Comparison of ENCODE assay signal across 8 cellular contexts in the genomic region with DNA sequence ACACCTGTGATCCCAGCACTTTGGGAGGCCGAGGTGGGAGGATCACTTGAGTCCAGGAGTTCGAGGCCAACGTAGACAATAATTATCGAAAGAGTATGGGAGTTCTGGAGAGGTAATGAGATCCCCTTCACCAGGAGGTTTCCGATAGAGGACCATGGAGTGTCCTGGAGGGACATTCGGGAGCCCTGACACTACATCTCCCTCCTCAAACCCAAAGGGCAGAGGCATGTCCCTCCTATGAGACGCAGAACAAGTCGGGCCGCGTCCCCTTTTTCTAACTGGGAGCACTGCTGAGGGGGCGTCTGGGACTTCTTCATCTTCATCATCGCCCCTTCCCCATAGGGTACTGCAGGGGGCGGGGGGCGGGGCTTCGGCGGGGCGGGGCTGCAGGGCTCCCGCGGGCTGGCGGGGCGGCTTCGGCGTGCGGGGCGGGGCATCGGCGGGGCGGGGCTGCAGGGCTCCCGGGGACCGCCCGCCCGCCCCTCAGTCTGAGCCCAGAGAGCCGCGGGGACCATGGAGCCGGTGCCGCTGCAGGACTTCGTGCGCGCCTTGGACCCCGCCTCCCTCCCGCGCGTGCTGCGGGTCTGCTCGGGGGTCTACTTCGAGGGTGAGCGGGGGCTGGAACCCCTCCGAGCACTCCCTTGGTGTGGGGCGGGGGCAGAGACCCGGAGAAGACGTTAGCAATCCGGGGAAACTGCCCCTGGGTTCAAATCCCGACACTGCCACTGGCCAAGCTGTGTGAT. TPM values are rescaled to one million over a fixed set of nuclear protein-coding genes. Genes with fewer than 3 reads are reported as not detected.
A peak's percentile ranks its signal among the peaks of the same experiment; 100 is the strongest.
DNase-seq lines count a peak whose midpoint lies in the region; ATAC-seq and TF ChIP-seq lines count a peak whose summit lies in the region.

TSS of gene THEMIS2 (plus strand) at position 486 of the 743 bp plus-strand sequence. CDS start at position 514, 28 bp downstream.

- H3K4me3 ChIP-seq in adipocyte (ENCODE audit: low read length) (peak within 1 kb of the TSS; percentile 88), right atrium auricular region (peak within 1 kb of the TSS; percentile 53 to 68), psoas muscle (peak within 1 kb of the TSS; percentile 78), urinary bladder (ENCODE audit: low read depth, low read length) (peak within 1 kb of the TSS; percentile 63)

- peaks cover 10% of the 10 kb centered on the region for H3K36me3 Mint-ChIP-seq in Calu3 (ENCODE audit: insufficient read depth, unreplicated experiment)

- peak within 1 kb of the TSS; percentile 4 for H3K27ac Mint-ChIP-seq in Calu3 (ENCODE audit: unreplicated experiment)

- H3K27me3 Mint-ChIP-seq in Calu3 (ENCODE audit: unreplicated experiment) = no peaks in the 10 kb centered on the region

- H3K9me3 ChIP-seq in adipocyte (ENCODE audit: control insufficient read depth, low read length) (no peaks in the 10 kb centered on the region), right atrium auricular region (no peaks in the 10 kb centered on the region), psoas muscle (no peaks in the 10 kb centered on the region)

- H3K4me3 Mint-ChIP-seq in Calu3 (ENCODE audit: low read depth, unreplicated experiment) = peak within 1 kb of the TSS; percentile 74

- H3K4me1 Mint-ChIP-seq in Calu3 (ENCODE audit: low read depth, unreplicated experiment) = peaks cover 17% of the 10 kb centered on the region

- H3K27me3 ChIP-seq in adipocyte (replicated peaks; ENCODE audit: control insufficient read depth, insufficient read depth, low read length) = no peaks in the 10 kb centered on the region
- H3K27me3 ChIP-seq in right atrium auricular region = no peaks in the 10 kb centered on the region
- H3K27me3 ChIP-seq in psoas muscle (ENCODE audit: insufficient read depth in 3 of 3, low read length in 2 of 3) = peaks cover 0 to 20% (median 0%) of the 10 kb centered on the region in 3 donors

- ATAC-seq in HG02981 (IDR thresholded peaks at IDR 0.05; ENCODE audit: unreplicated experiment) = peak; percentile 41
- peak in 3 of 4 donors; percentile 59 to 77 (median 62) for ATAC-seq in psoas muscle
- no peak for ATAC-seq in HG03342 (IDR thresholded peaks at IDR 0.05; ENCODE audit: unreplicated experiment)

- H3K27ac ChIP-seq in right atrium auricular region (peak within 1 kb of the TSS; percentile 41 to 70), psoas muscle (peak within 1 kb of the TSS; percentile 16), urinary bladder (ENCODE audit: low read depth) (peak within 1 kb of the TSS; percentile 42)

- H3K9me3 Mint-ChIP-seq in Calu3 (ENCODE audit: low read depth, unreplicated experiment) = no peaks in the 10 kb centered on the region

- BruUV-seq in Calu3 (replicated peaks; lab: Mats Ljungman, UMichigan) = no TSS peak

- peaks cover 11% of the 10 kb centered on the region for H3K4me1 ChIP-seq in adipocyte (ENCODE audit: control insufficient read depth, insufficient read depth, low read length)
- peaks cover 0 to 13% of the 10 kb centered on the region in 2 donors for H3K4me1 ChIP-seq in right atrium auricular region
- no peaks in the 10 kb centered on the region for H3K4me1 ChIP-seq in psoas muscle
- H3K4me1 ChIP-seq in urinary bladder (ENCODE audit: insufficient read depth) = no peaks in the 10 kb centered on the region

- TF ChIP-seq CTCF in Calu3 (IDR thresholded peaks at IDR 0.05; ENCODE audit: unreplicated experiment) (no peak), right atrium auricular region (IDR thresholded peaks at IDR 0.05) (no peak), psoas muscle (IDR thresholded peaks at IDR 0.05) (no peak)

- H3K36me3 ChIP-seq in adipocyte (ENCODE audit: control insufficient read depth, insufficient read depth, low read length, severe bottlenecking) (peaks cover 4% of the 10 kb centered on the region), right atrium auricular region (no peaks in the 10 kb centered on the region), psoas muscle (ENCODE audit: insufficient read depth in 1 of 2, low read depth in 1 of 2) (no peaks in the 10 kb centered on the region), urinary bladder (ENCODE audit: insufficient read depth) (no peaks in the 10 kb centered on the region)

- intact Hi-C loops in Calu3 (cut with micrococcal nuclease; ENCODE audit: unreplicated experiment) (no loop called here), psoas muscle (cut with DNase I) (no loop called here)

- peak within 1 kb of the TSS; percentile 87 for H3K9ac ChIP-seq in adipocyte (ENCODE audit: low read length)

- CTCF ChIA-PET in Calu3 (lab: Charles Lee) = no interaction called here

- 8 to 19% (median 10%) methylated on average over 20 to 53 of the region's 53 CpGs for WGBS in psoas muscle, 3 donors
- WGBS in urinary bladder = 9% methylated on average over 53 of the region's 53 CpGs

- peak; percentile 68 for DNase-seq in Calu3
- peak; percentile 69 to 79 (median 72) for DNase-seq in T-helper 1 cell
- DNase-seq in adipocyte (ENCODE audit: low read depth) = peak; percentile 76
- DNase-seq in right atrium auricular region (ENCODE audit: low spot score) = no peak
- peak; percentile 75 to 78 for DNase-seq in psoas muscle

RNA-seq across cellular contexts. Expression of gene THEMIS2, which starts in this region (rescaled TPM):
- total RNA-seq in Calu3 (2022) (5.9 and 11.3 TPM in 2 replicates), right atrium auricular region (10 to 100 TPM in 1 of 2 donors, 1 to 10 TPM in 1; 7.4 to 13.1 TPM), psoas muscle (1 to 10 TPM; 3.7 to 5.1 (median 3.9) TPM), urinary bladder (7.3 TPM)
- polyA plus RNA-seq in psoas muscle (1 to 10 TPM; 1.5 to 6.1 (median 1.7) TPM), urinary bladder (17.6 TPM)
